In the genomic region with DNA sequence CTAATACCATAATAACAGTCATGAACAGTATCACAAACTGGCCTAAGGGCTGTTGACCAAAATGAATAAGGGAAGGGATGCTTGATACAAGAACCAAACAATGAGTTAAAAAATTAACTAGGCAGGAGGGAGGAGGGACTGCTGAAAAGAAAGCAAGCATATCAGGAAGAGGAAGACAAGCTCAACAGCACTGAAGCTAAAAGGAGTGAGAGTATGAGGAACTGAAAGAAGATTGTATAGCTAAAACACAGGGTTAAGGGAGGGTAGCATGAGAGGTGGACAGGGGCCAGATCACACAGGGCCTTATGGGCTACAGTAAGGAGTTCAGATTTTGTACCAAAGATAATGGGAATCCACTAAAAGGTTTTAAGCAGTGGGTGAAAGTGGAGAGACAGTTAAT, we compare ENCODE assay signal across 11 cellular contexts. TPM values are rescaled to one million over a fixed set of nuclear protein-coding genes. Genes with fewer than 3 reads are reported as not detected.
A peak's percentile ranks its signal among the peaks of the same experiment; 100 is the strongest.
DNase-seq lines count a peak whose midpoint lies in the region; ATAC-seq and TF ChIP-seq lines count a peak whose summit lies in the region.
"Had no signal": no experiment of that assay in that cellular context is flagged by ENCODE, and none has a peak within 500 bp of the region (broad histone marks: within the 10 kb centered on the region; RNA-seq: fewer than 3 reads in every experiment).

No MANE protein-coding gene starts in this region.

- CTCF ChIA-PET in activated B cell treated with CpG ODN at 0.5 μM for 24 hours (lab: Charles Lee), result interaction anchor here (0.8 to 2.3 kb wide), 7 partner anchors 8 to 65 kb away, joined by 3 to 6 read pairs (median 4); a partner anchor contains a TSS
- CTCF ChIA-PET in activated CD4-positive, alpha-beta T cell treated with anti-CD3 and anti-CD28 coated beads for 36 hours (lab: Charles Lee), result interaction anchor here (0.6 to 2.8 kb wide), 5 partner anchors 17 to 1501 kb away, joined by 3 to 13 read pairs (median 3); no protein-coding TSS in a partner anchor

- DNase-seq in GM13976 (ENCODE audit: low spot score), result peak; percentile 73
- no peak for DNase-seq in activated B cell treated with CpG ODN at 0.5 μM for 24 hours
- DNase-seq in activated CD4-positive, alpha-beta T cell treated with anti-CD3 and anti-CD28 coated beads for 36 hours, result no peak
- DNase-seq in stimulated activated CD4-positive, alpha-beta T cell treated with anti-CD3 and anti-CD28 coated beads, Interleukin-15, amount 100 ng/mL, for 24 hours, result no peak
- DNase-seq in neuronal stem cell (ENCODE audit: low spot score), result no peak
- DNase-seq in NCI-H748 treated with DMSO at 0.1 percent for 48 hours (lab: John Stamatoyannopoulos, UW), result no peak

- no peak overlapping the region for H3K4me3 ChIP-seq in neuronal stem cell (ENCODE audit: low read length in 2 of 2)

- no peak overlapping the region for H3K9ac ChIP-seq in neuronal stem cell (ENCODE audit: low read depth, low read length, poor library complexity)

- H4K91ac ChIP-seq in neuronal stem cell (ENCODE audit: low read depth, low read length, poor library complexity), result no peak overlapping the region

- POLR2A ChIA-PET in activated B cell treated with CpG ODN at 0.5 μM for 24 hours (lab: Charles Lee), result interaction anchor here (0.8 to 1.9 kb wide), 10 partner anchors 9 to 144 kb away, joined by 3 to 16 read pairs (median 5); a partner anchor contains a TSS
- POLR2A ChIA-PET in activated CD4-positive, alpha-beta T cell treated with anti-CD3 and anti-CD28 coated beads for 36 hours (lab: Charles Lee), result no interaction called here

- peak overlapping the region; percentile 90 for H3K27ac Mint-ChIP-seq in activated B cell treated with CpG ODN at 0.5 μM for 24 hours
- no peak overlapping the region for H3K27ac Mint-ChIP-seq in activated CD4-positive, alpha-beta T cell treated with anti-CD3 and anti-CD28 coated beads for 36 hours
- H3K27ac Mint-ChIP-seq: progenitor cell of endocrine pancreas; stimulated activated naive CD8-positive, alpha-beta T cell treated with anti-CD3 and anti-CD28 coated beads, Interleukin-15, Interleukin-2, amounts not matched to agents 100 ng/mL and 50 ng/mL, for 24 hours had no signal

- peak overlapping the region; percentile 21 for H3K4me3 Mint-ChIP-seq in activated B cell treated with CpG ODN at 0.5 μM for 24 hours
- H3K4me3 Mint-ChIP-seq in activated CD4-positive, alpha-beta T cell treated with anti-CD3 and anti-CD28 coated beads for 36 hours, result no peak overlapping the region
- H3K4me3 Mint-ChIP-seq: stimulated activated naive CD8-positive, alpha-beta T cell treated with anti-CD3 and anti-CD28 coated beads, Interleukin-15, Interleukin-2, amounts not matched to agents 100 ng/mL and 50 ng/mL, for 24 hours had no signal

- no peak overlapping the region for H4K8ac ChIP-seq in neuronal stem cell (ENCODE audit: low read depth, low read length)

- no peak for TF ChIP-seq CTCF in GM13976 (IDR thresholded peaks at IDR 0.05; ENCODE audit: borderline replicate concordance, control extremely low read depth, extremely low read depth, insufficient read depth, missing control alignments)
- no peak for TF ChIP-seq CTCF in activated B cell treated with CpG ODN at 0.5 μM for 24 hours (IDR thresholded peaks at IDR 0.05)

- no peak overlapping the region for H3K4ac ChIP-seq in neuronal stem cell (ENCODE audit: low read length)

- peaks cover 0 to 11% (median 0%) of the 10 kb centered on the region in 3 experiments for H3K27me3 ChIP-seq in neuronal stem cell (ENCODE audit: control insufficient read depth in 3 of 3, insufficient read depth in 3 of 3, low read depth in 1 of 3, low read length in 3 of 3)

- H3K27me3 Mint-ChIP-seq in activated B cell treated with CpG ODN at 0.5 μM for 24 hours, result no peaks in the 10 kb centered on the region
- H3K27me3 Mint-ChIP-seq in activated CD4-positive, alpha-beta T cell treated with anti-CD3 and anti-CD28 coated beads for 36 hours, result peaks cover 12% of the 10 kb centered on the region

- ATAC-seq in GM21360 (IDR thresholded peaks at IDR 0.05; ENCODE audit: unreplicated experiment), result peak; percentile 99
- peak; percentile 99 for ATAC-seq in HG03175 (IDR thresholded peaks at IDR 0.05; ENCODE audit: unreplicated experiment)
- ATAC-seq in activated B cell treated with CpG ODN at 0.5 μM for 24 hours (ENCODE audit: low read depth), result peak; percentile 99
- ATAC-seq in activated CD4-positive, alpha-beta T cell treated with anti-CD3 and anti-CD28 coated beads for 36 hours, result no peak

- H3K4me1 ChIP-seq in neuronal stem cell (ENCODE audit: control insufficient read depth in 2 of 2, insufficient read depth in 1 of 2, low read depth in 1 of 2, low read length in 2 of 2), result no peaks in the 10 kb centered on the region

- H2BK120ac ChIP-seq in neuronal stem cell (ENCODE audit: low read depth, low read length), result no peak overlapping the region

- H3K4me2 ChIP-seq in neuronal stem cell (ENCODE audit: insufficient read depth, low read length, poor library complexity, severe bottlenecking), result no peak overlapping the region

- H3K79me1 ChIP-seq in neuronal stem cell (ENCODE audit: low read depth, low read length), result no peaks in the 10 kb centered on the region

- intact Hi-C loops in activated B cell treated with CpG ODN at 0.5 μM for 24 hours (cut with micrococcal nuclease), result loop anchor here (2.0 to 5.0 kb wide), 2 partner anchors 33 to 254 kb away; a partner anchor contains a TSS
- intact Hi-C loops in activated CD4-positive, alpha-beta T cell treated with anti-CD3 and anti-CD28 coated beads for 36 hours (cut with DNase I, micrococcal nuclease), result no loop called here

- H2BK15ac ChIP-seq in neuronal stem cell (ENCODE audit: low read length), result no peak overlapping the region

- no peak overlapping the region for H3K14ac ChIP-seq in neuronal stem cell (ENCODE audit: low read length)

- H3K9me3 Mint-ChIP-seq in activated B cell treated with CpG ODN at 0.5 μM for 24 hours, result no peaks in the 10 kb centered on the region
- H3K9me3 Mint-ChIP-seq in activated CD4-positive, alpha-beta T cell treated with anti-CD3 and anti-CD28 coated beads for 36 hours (ENCODE audit: low read depth), result no peaks in the 10 kb centered on the region
- H3K9me3 Mint-ChIP-seq: stimulated activated naive CD8-positive, alpha-beta T cell treated with anti-CD3 and anti-CD28 coated beads, Interleukin-15, Interleukin-2, amounts not matched to agents 100 ng/mL and 50 ng/mL, for 24 hours had no signal

- H3K18ac ChIP-seq in neuronal stem cell (ENCODE audit: low read length), result no peak overlapping the region

- H2AFZ ChIP-seq in neuronal stem cell (ENCODE audit: low read length), result no peak overlapping the region

- no peak overlapping the region for H3K23ac ChIP-seq in neuronal stem cell (ENCODE audit: low read depth, low read length, poor library complexity)

- H2BK12ac ChIP-seq in neuronal stem cell (ENCODE audit: low read length), result no peak overlapping the region

- no peaks in the 10 kb centered on the region for H3K36me3 ChIP-seq in neuronal stem cell (replicated peaks in 1 of 2; ENCODE audit: control insufficient read depth in 2 of 2, insufficient read depth in 2 of 2, low read length in 2 of 2)

- peaks cover 28% of the 10 kb centered on the region for H3K4me1 Mint-ChIP-seq in activated B cell treated with CpG ODN at 0.5 μM for 24 hours
- H3K4me1 Mint-ChIP-seq in activated CD4-positive, alpha-beta T cell treated with anti-CD3 and anti-CD28 coated beads for 36 hours, result no peaks in the 10 kb centered on the region

- no peak overlapping the region for H3K27ac ChIP-seq in neuronal stem cell (replicated peaks; ENCODE audit: low read length)

- H3K9me3 ChIP-seq in neuronal stem cell (replicated peaks in 1 of 2; ENCODE audit: control insufficient read depth in 2 of 2, insufficient read depth in 1 of 2, low read depth in 1 of 2, low read length in 2 of 2), result no peaks in the 10 kb centered on the region

- H3K36me3 Mint-ChIP-seq in activated B cell treated with CpG ODN at 0.5 μM for 24 hours (ENCODE audit: low read depth), result no peaks in the 10 kb centered on the region
- no peaks in the 10 kb centered on the region for H3K36me3 Mint-ChIP-seq in activated CD4-positive, alpha-beta T cell treated with anti-CD3 and anti-CD28 coated beads for 36 hours (ENCODE audit: low read depth)

- in situ Hi-C loops in GM13976 (cut with MboI; ENCODE audit: low sequenced_read_pairs, unreplicated experiment), result no loop called here

- H2AK5ac ChIP-seq in neuronal stem cell (ENCODE audit: low read depth, low read length), result no peak overlapping the region

- no peak overlapping the region for H2BK5ac ChIP-seq in neuronal stem cell (ENCODE audit: low read length)

RNA-seq across cellular contexts. Expression of a gene that starts 34.1 kb away (rescaled TPM):
- 1.4 and 2.1 TPM in 2 replicates for total RNA-seq in activated B cell treated with CpG ODN at 0.5 μM for 24 hours
- 1 to 10 TPM; 5.5 to 5.6 TPM for total RNA-seq in activated CD4-positive, alpha-beta T cell treated with anti-CD3 and anti-CD28 coated beads for 36 hours
- polyA plus RNA-seq in neuronal stem cell (2013, experiment 1 of 2), result 59.4 TPM
- 56.0 TPM for polyA plus RNA-seq in neuronal stem cell (2013, experiment 2 of 2)

RNA-seq across cellular contexts. Expression of a gene that starts 36.9 kb away (rescaled TPM):
- total RNA-seq in activated B cell treated with CpG ODN at 0.5 μM for 24 hours, result not detected in 2 replicates
- not detected for total RNA-seq in activated CD4-positive, alpha-beta T cell treated with anti-CD3 and anti-CD28 coated beads for 36 hours
- not detected for polyA plus RNA-seq in neuronal stem cell (2013, experiment 1 of 2)
- polyA plus RNA-seq in neuronal stem cell (2013, experiment 2 of 2), result not detected
- total RNA-seq: progenitor cell of endocrine pancreas, SK-MEL-5 had no signal

RNA-seq across cellular contexts. Expression of a gene that starts 42.2 kb away (rescaled TPM):
- 91.0 and 104 TPM in 2 replicates for total RNA-seq in activated B cell treated with CpG ODN at 0.5 μM for 24 hours
- 100 to 1,000 TPM; 107 to 115 TPM for total RNA-seq in activated CD4-positive, alpha-beta T cell treated with anti-CD3 and anti-CD28 coated beads for 36 hours
- polyA plus RNA-seq in neuronal stem cell (2013, experiment 1 of 2), result 97.5 TPM
- 97.1 TPM for polyA plus RNA-seq in neuronal stem cell (2013, experiment 2 of 2)

RNA-seq across cellular contexts. Expression of a gene that starts 46.6 kb away (rescaled TPM):
- total RNA-seq in activated B cell treated with CpG ODN at 0.5 μM for 24 hours, result 10.3 and 16.5 TPM in 2 replicates
- 10 to 100 TPM in 1 of 2 experiments, 1 to 10 TPM in 1; 9.6 to 12.2 TPM for total RNA-seq in activated CD4-positive, alpha-beta T cell treated with anti-CD3 and anti-CD28 coated beads for 36 hours
- polyA plus RNA-seq in neuronal stem cell (2013, experiment 1 of 2), result 7.0 TPM
- polyA plus RNA-seq in neuronal stem cell (2013, experiment 2 of 2), result 6.2 TPM

RNA-seq across cellular contexts. Expression of a gene that starts 55.2 kb away (rescaled TPM):
- total RNA-seq in activated B cell treated with CpG ODN at 0.5 μM for 24 hours, result 104 and 111 TPM in 2 replicates
- total RNA-seq in activated CD4-positive, alpha-beta T cell treated with anti-CD3 and anti-CD28 coated beads for 36 hours, result 100 to 1,000 TPM; 113 to 122 TPM
- 879 TPM for polyA plus RNA-seq in neuronal stem cell (2013, experiment 1 of 2)
- polyA plus RNA-seq in neuronal stem cell (2013, experiment 2 of 2), result 873 TPM
